In genomic region chr6:113959235-113959634, GRCh38 we compare ENCODE assay signal across 29 cellular contexts.
"Had no signal": no experiment of that assay in that cellular context is flagged by ENCODE, and none has a peak within 500 bp of the region (broad histone marks: within the 10 kb centered on the region; RNA-seq: fewer than 3 reads in every experiment).

No MANE protein-coding gene starts in this region.

- H3K9me3 ChIP-seq: colonic mucosa, esophagus muscularis mucosa, gastroesophageal sphincter, heart left ventricle, psoas muscle, sigmoid colon, testis, tibial artery had no signal

- H3K4me3 ChIP-seq: colonic mucosa, esophagus muscularis mucosa, gastroesophageal sphincter, heart left ventricle, hepatocyte, lung, psoas muscle, sigmoid colon, testis, tibial artery had no signal

- H3K27ac Mint-ChIP-seq: dendritic cell treated with granulocyte-macrophage colony-stimulating factor and Interleukin-4, amounts not matched to agents 40 ng/mL and 50 ng/mL, for 4 days; endodermal cell; nephron progenitor cell; stimulated activated memory B cell treated with anti-CD40 and anti-IgM and Interleukin-4, amounts not matched to agents 10 μg/mL and 1 μg/mL and 100 μg/mL, for 72 hours; type B pancreatic cell had no signal

- ATAC-seq: foreskin keratinocyte; gastroesophageal sphincter; heart left ventricle; left lobe of liver; naive thymus-derived CD4-positive, alpha-beta T cell; psoas muscle; right cardiac atrium; stimulated activated memory B cell treated with anti-CD40 and anti-IgM and Interleukin-4, amounts not matched to agents 10 μg/mL and 1 μg/mL and 100 μg/mL, for 72 hours; stimulated activated naive CD8-positive, alpha-beta T cell treated with anti-CD3 and anti-CD28 coated beads, Interleukin-15, Interleukin-2, amounts not matched to agents 100 U/mL and 50 U/mL, for 24 hours had no signal

- H3K4me3 Mint-ChIP-seq: dendritic cell treated with granulocyte-macrophage colony-stimulating factor and Interleukin-4, amounts not matched to agents 40 ng/mL and 50 ng/mL, for 4 days; endodermal cell; nephron progenitor cell; stimulated activated memory B cell treated with anti-CD40 and anti-IgM and Interleukin-4, amounts not matched to agents 10 μg/mL and 1 μg/mL and 100 μg/mL, for 72 hours; type B pancreatic cell had no signal

- H3K36me3 ChIP-seq: colonic mucosa had no signal

- H3K27me3 Mint-ChIP-seq: dendritic cell treated with granulocyte-macrophage colony-stimulating factor and Interleukin-4, amounts not matched to agents 40 ng/mL and 50 ng/mL, for 4 days; naive thymus-derived CD4-positive, alpha-beta T cell; stimulated activated memory B cell treated with anti-CD40 and anti-IgM and Interleukin-4, amounts not matched to agents 10 μg/mL and 1 μg/mL and 100 μg/mL, for 72 hours; type B pancreatic cell had no signal

- H3K4me1 ChIP-seq: colonic mucosa, foreskin keratinocyte had no signal

- H3K27ac ChIP-seq: colonic mucosa, epithelial cell of prostate, esophagus muscularis mucosa, foreskin keratinocyte, gastroesophageal sphincter, heart left ventricle, hepatocyte, psoas muscle, sigmoid colon, testis, tibial artery had no signal

- DNase-seq: colonic mucosa; effector CD8-positive, alpha-beta T cell; endodermal cell; foreskin keratinocyte; heart left ventricle; kidney; mesenchymal stem cell; midbrain; naive thymus-derived CD4-positive, alpha-beta T cell; nephron progenitor cell; nucleus accumbens; psoas muscle; right cardiac atrium; sigmoid colon; stimulated activated CD4-positive, alpha-beta T cell treated with anti-CD3 and anti-CD28 coated beads, Interleukin-2, amount 100 ng/mL, for 24 hours; stimulated activated CD4-positive, alpha-beta T cell treated with anti-CD3 and anti-CD28 coated beads, Interleukin-4, amount 100 ng/mL, for 24 hours; stimulated activated naive CD8-positive, alpha-beta T cell treated with anti-CD3 and anti-CD28 coated beads, Interleukin-15, Interleukin-2, amounts not matched to agents 100 U/mL and 50 U/mL, for 24 hours; substantia nigra; testis; tibial artery had no signal

- FAIRE-seq: kidney had no signal

- H3K9me3 Mint-ChIP-seq: dendritic cell treated with granulocyte-macrophage colony-stimulating factor and Interleukin-4, amounts not matched to agents 40 ng/mL and 50 ng/mL, for 4 days; endodermal cell; naive thymus-derived CD4-positive, alpha-beta T cell; stimulated activated memory B cell treated with anti-CD40 and anti-IgM and Interleukin-4, amounts not matched to agents 10 μg/mL and 1 μg/mL and 100 μg/mL, for 72 hours had no signal
